In genomic region chr9:13480688-13481087, GRCh38 we compare ENCODE assay signal across 1 cellular context.
TF ChIP-seq lines count a peak whose summit lies in the region.

No MANE protein-coding gene starts in this region.

TF ChIP-seq in H1, 55 proteins besides CTCF, POLR2A, EP300 and RAD21:
- TF ChIP-seq MAX (IDR thresholded peaks at IDR 0.05) (no peak), KDM4A (IDR thresholded peaks at IDR 0.05; ENCODE audit: low read depth, low read length, severe bottlenecking) (no peak), BCL11A (IDR thresholded peaks at IDR 0.05; ENCODE audit: low read depth in 2 of 2, low read length in 2 of 2) (no peak), NANOG (IDR thresholded peaks at IDR 0.05; ENCODE audit: insufficient read depth, low read depth, low read length, poor library complexity, severe bottlenecking) (no peak)
